ENCODE assay signal across 9 cellular contexts in the genomic region with DNA sequence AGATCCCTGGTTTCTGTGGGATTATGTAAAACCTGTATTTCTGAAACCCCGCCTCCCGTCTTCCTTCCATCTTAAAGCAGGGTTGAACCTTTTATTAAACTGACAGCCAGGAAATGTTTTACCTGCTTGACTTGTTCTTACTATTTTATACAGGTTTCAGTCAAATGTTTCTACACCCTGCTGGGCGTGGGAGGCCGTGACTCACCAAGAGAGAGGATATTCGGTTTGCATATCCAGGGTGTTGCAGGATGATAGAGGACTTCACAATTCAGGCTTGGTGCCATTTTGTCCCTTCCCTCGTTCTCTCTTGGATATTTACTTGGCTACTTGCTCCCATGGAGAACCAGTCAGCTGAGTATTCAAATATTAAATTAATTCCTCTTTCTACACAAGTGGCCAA.
DNase-seq lines count a peak whose midpoint lies in the region; ATAC-seq, FAIRE-seq and TF ChIP-seq lines count a peak whose summit lies in the region.
"Had no signal": no experiment of that assay in that cellular context is flagged by ENCODE, and none has a peak within 500 bp of the region (broad histone marks: within the 10 kb centered on the region; RNA-seq: fewer than 3 reads in every experiment).

No MANE protein-coding gene starts in this region.

- POLR2A ChIA-PET in K562 (lab: Yijun Ruan, JAX) (no interaction called here), HEK293T (lab: Yijun Ruan, JAX) (interaction anchor here (1.2 to 1.3 kb wide), 2 partner anchors 9 to 706 kb away, joined by 3 to 8 read pairs; partner anchors contain the start of gene SAV1)

- peak; percentile 75 for FAIRE-seq in K562 (lab: Jason Lieb, UNC)
- FAIRE-seq: TTC549 had no signal

- H3K27ac Mint-ChIP-seq in activated CD8-positive, alpha-beta memory T cell treated with anti-CD3 and anti-CD28 coated beads, Interleukin-2, amount 10 ng/mL, durations not matched to agents 7 days and 5 days = no peak overlapping the region

- 26% methylated on average over 6 of the region's 6 CpGs for WGBS in K562 (ENCODE audit: insufficient coverage, low coverage, missing lambda C conversion rate)

- DNase-seq in K562 (ENCODE audit: extremely low read depth in 1 of 4, low spot score in 3 of 4) (peak; percentile 36 to 74 (median 54)), WERI-Rb-1 (no peak), HEK293T (ENCODE audit: extremely low spot score) (no peak)
- DNase-seq in stimulated activated CD4-positive, alpha-beta T cell treated with anti-CD3 and anti-CD28 coated beads, Interleukin-4, amount 100 ng/mL, for 1 hour = peak; percentile 72
- DNase-seq in activated CD8-positive, alpha-beta memory T cell treated with anti-CD3 and anti-CD28 coated beads, Interleukin-2, amount 10 ng/mL, durations not matched to agents 7 days and 5 days = no peak

- TF ChIP-seq RAD21 in K562 (CRISPR knock-in tag; conservative IDR thresholded peaks at IDR 0.05 in 1 of 2, IDR thresholded peaks at IDR 0.05 in 1 of 2) = no peak

- H3K4me2 ChIP-seq in K562 (ENCODE audit: insufficient read depth, low read length) = peak overlapping the region; percentile 32

- no peak for TF ChIP-seq CTCF in K562 (IDR thresholded peaks at IDR 0.05 in 2 of 3, conservative IDR thresholded peaks at IDR 0.05 in 1 of 3; ENCODE audit: insufficient read depth in 2 of 3, low read depth in 1 of 3, low read length in 3 of 3)
- TF ChIP-seq CTCF in WERI-Rb-1 (IDR thresholded peaks at IDR 0.05; ENCODE audit: low read depth, low read length) = no peak

- no peaks in the 10 kb centered on the region for H4K20me1 ChIP-seq in K562 (replicated peaks; ENCODE audit: control insufficient read depth, insufficient read depth, low read length)

- peak; percentile 36; the same call in 1 of the 2 replicates for TF ChIP-seq EP300 in K562 (IDR thresholded peaks at IDR 0.05; ENCODE audit: low read length)

- no peaks in the 10 kb centered on the region for H3K9me1 ChIP-seq in K562 (ENCODE audit: control insufficient read depth, insufficient read depth, low read length)

- in situ Hi-C loops in K562 (cut with MboI) = loop anchor here (5.0 kb wide), 1 partner anchor 55 kb away; no protein-coding TSS in a partner anchor

- H3K36me3 ChIP-seq in K562 (ENCODE audit: control insufficient read depth, insufficient read depth, low read length) = no peaks in the 10 kb centered on the region
- H3K36me3 ChIP-seq in WERI-Rb-1 = no peaks in the 10 kb centered on the region

- H3K27ac ChIP-seq in K562 (ENCODE audit: extremely low read depth, low read depth, low read length) (peak overlapping the region; percentile 59; the same call in 1 of the 3 replicates), WERI-Rb-1 (no peak overlapping the region)

- ATAC-seq in GM19351 (IDR thresholded peaks at IDR 0.05; ENCODE audit: unreplicated experiment) (peak; percentile 64), HG03432 (IDR thresholded peaks at IDR 0.05; ENCODE audit: unreplicated experiment) (peak; percentile 57), K562 (peak; percentile 81), GM18519 (IDR thresholded peaks at IDR 0.05; ENCODE audit: low FRiP score, unreplicated experiment) (no peak)
- no peak for ATAC-seq in activated CD8-positive, alpha-beta memory T cell treated with anti-CD3 and anti-CD28 coated beads, Interleukin-2, amount 10 ng/mL, durations not matched to agents 7 days and 5 days

- H3K4me3 ChIP-seq in K562 = no peak overlapping the region
- H3K4me3 ChIP-seq in WERI-Rb-1 (ENCODE audit: low read depth, low read length) = no peak overlapping the region

- BruUV-seq in K562 (replicated peaks; lab: Mats Ljungman, UMichigan) = no TSS peak

- TF ChIP-seq POLR2A in K562 (conservative IDR thresholded peaks at IDR 0.05) = no peak

- peaks cover 0 to 20% of the 10 kb centered on the region in 2 experiments; a peak in 4 of 5 replicates for H3K4me1 ChIP-seq in K562 (replicated peaks in 1 of 2; ENCODE audit: control insufficient read depth in 2 of 2, insufficient read depth in 2 of 2, low read length in 2 of 2)

- peak overlapping the region; percentile 87 for H2AFZ ChIP-seq in K562 (ENCODE audit: low read depth, low read length)

- H3K27me3 Mint-ChIP-seq in activated CD8-positive, alpha-beta memory T cell treated with anti-CD3 and anti-CD28 coated beads, Interleukin-2, amount 10 ng/mL, durations not matched to agents 7 days and 5 days = no peaks in the 10 kb centered on the region

- intact Hi-C loops in K562 (cut with micrococcal nuclease) = no loop called here

- peaks cover 2% of the 10 kb centered on the region for H3K9me3 Mint-ChIP-seq in activated CD8-positive, alpha-beta memory T cell treated with anti-CD3 and anti-CD28 coated beads, Interleukin-2, amount 10 ng/mL, durations not matched to agents 7 days and 5 days (ENCODE audit: low read depth)

- H3K4me1 Mint-ChIP-seq in activated CD8-positive, alpha-beta memory T cell treated with anti-CD3 and anti-CD28 coated beads, Interleukin-2, amount 10 ng/mL, durations not matched to agents 7 days and 5 days = peaks cover 26% of the 10 kb centered on the region

- no peaks in the 10 kb centered on the region for H3K79me2 ChIP-seq in K562 (ENCODE audit: control insufficient read depth, insufficient read depth, low read length)

- no peaks in the 10 kb centered on the region for H3K27me3 ChIP-seq in K562 (ENCODE audit: control insufficient read depth in 2 of 2, insufficient read depth in 2 of 2, low read length in 2 of 2)
- H3K27me3 ChIP-seq in WERI-Rb-1 (ENCODE audit: insufficient read depth, low read depth, severe bottlenecking) = no peaks in the 10 kb centered on the region

- no peaks in the 10 kb centered on the region for H3K9me3 ChIP-seq in K562 (replicated peaks; ENCODE audit: control insufficient read depth, insufficient read depth, low read depth, low read length)
- H3K9me3 ChIP-seq in WERI-Rb-1 (ENCODE audit: severe bottlenecking) = no peaks in the 10 kb centered on the region

- H3K9ac ChIP-seq in K562 (ENCODE audit: insufficient read depth in 1 of 2, low read depth in 2 of 2, low read length in 2 of 2) = no peak overlapping the region

- CTCF ChIA-PET in K562 (lab: Yijun Ruan, JAX; ENCODE audit: low intra/inter-chr PET ratio) = no interaction called here
- CTCF ChIA-PET in activated CD8-positive, alpha-beta memory T cell treated with anti-CD3 and anti-CD28 coated beads, Interleukin-2, amount 10 ng/mL, durations not matched to agents 7 days and 5 days (lab: Charles Lee) = interaction anchor here (0.9 to 4.1 kb wide), 4 partner anchors 8 to 16 kb away, joined by 3 to 13 read pairs (median 6); no protein-coding TSS in a partner anchor
- CTCF ChIA-PET in HEK293T (lab: Yijun Ruan, JAX) = no interaction called here

- peaks cover 6% of the 10 kb centered on the region for H3K36me3 Mint-ChIP-seq in activated CD8-positive, alpha-beta memory T cell treated with anti-CD3 and anti-CD28 coated beads, Interleukin-2, amount 10 ng/mL, durations not matched to agents 7 days and 5 days

- H3K4me3 Mint-ChIP-seq in activated CD8-positive, alpha-beta memory T cell treated with anti-CD3 and anti-CD28 coated beads, Interleukin-2, amount 10 ng/mL, durations not matched to agents 7 days and 5 days = no peak overlapping the region

TF ChIP-seq in K562, 482 proteins besides CTCF, POLR2A, EP300 and RAD21 (continues in another document):
- no peak for TF ChIP-seq NCOA2 (IDR thresholded peaks at IDR 0.05; ENCODE audit: partially characterized antibody in 2 of 2)
- TF ChIP-seq FOSL1 (tag; conservative IDR thresholded peaks at IDR 0.05) = peak; percentile 75
- 0 out of 2 replicates have a peak, but pooled peaks have one; percentile 48 for TF ChIP-seq NFRKB (IDR thresholded peaks at IDR 0.05; ENCODE audit: low read depth)
- peak; percentile 51; the same call in 1 of the 2 replicates for TF ChIP-seq EHMT2 (IDR thresholded peaks at IDR 0.05)
- TF ChIP-seq SMARCA4 (IDR thresholded peaks at IDR 0.05) = peak; percentile 65; the same call in 1 of the 2 replicates
- peak; percentile 58 for TF ChIP-seq TCF3 (CRISPR knock-in tag; IDR thresholded peaks at IDR 0.05)
- no peak for TF ChIP-seq CREB5 (CRISPR knock-in tag; IDR thresholded peaks at IDR 0.05)
- no peak for TF ChIP-seq RCOR1 (IDR thresholded peaks at IDR 0.05; ENCODE audit: borderline replicate concordance in 1 of 2, low read depth in 2 of 2, low read length in 2 of 2)
- TF ChIP-seq NCOA4 (IDR thresholded peaks at IDR 0.05; ENCODE audit: partially characterized antibody) = no peak

TF ChIP-seq in HEK293T, 16 proteins besides CTCF, POLR2A, EP300 and RAD21:
- TF ChIP-seq ELF4 (IDR thresholded peaks at IDR 0.05) (no peak), HDGF (IDR thresholded peaks at IDR 0.05; ENCODE audit: borderline replicate concordance) (no peak), LEF1 (IDR thresholded peaks at IDR 0.05; ENCODE audit: borderline replicate concordance) (no peak), FOXA1 (IDR thresholded peaks at IDR 0.05) (no peak), CTBP1 (IDR thresholded peaks at IDR 0.05; ENCODE audit: borderline replicate concordance) (no peak), FOXK2 (IDR thresholded peaks at IDR 0.05) (no peak), BHLHE40 (IDR thresholded peaks at IDR 0.05; ENCODE audit: borderline replicate concordance) (no peak), FOXM1 (IDR thresholded peaks at IDR 0.05; ENCODE audit: borderline replicate concordance) (no peak), ZNF384 (IDR thresholded peaks at IDR 0.05) (no peak), SUZ12 (IDR thresholded peaks at IDR 0.05) (no peak)
- TF ChIP-seq, protein P1, sequence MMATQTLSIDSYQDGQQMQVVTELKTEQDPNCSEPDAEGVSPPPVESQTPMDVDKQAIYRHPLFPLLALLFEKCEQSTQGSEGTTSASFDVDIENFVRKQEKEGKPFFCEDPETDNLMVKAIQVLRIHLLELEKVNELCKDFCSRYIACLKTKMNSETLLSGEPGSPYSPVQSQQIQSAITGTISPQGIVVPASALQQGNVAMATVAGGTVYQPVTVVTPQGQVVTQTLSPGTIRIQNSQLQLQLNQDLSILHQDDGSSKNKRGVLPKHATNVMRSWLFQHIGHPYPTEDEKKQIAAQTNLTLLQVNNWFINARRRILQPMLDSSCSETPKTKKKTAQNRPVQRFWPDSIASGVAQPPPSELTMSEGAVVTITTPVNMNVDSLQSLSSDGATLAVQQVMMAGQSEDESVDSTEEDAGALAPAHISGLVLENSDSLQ (IDR thresholded peaks at IDR 0.05) = no peak

Comparison
In these comparisons a context has a peak if more than half of its experiments do, and no peak if none do; other contexts are left out.
1. ATAC-seq: peak in GM19351 (single experiment), HG03432 (single experiment) and K562 (single experiment); none in activated CD8-positive, alpha-beta memory T cell treated with anti-CD3 and anti-CD28 coated beads, Interleukin-2, amount 10 ng/mL, durations not matched to agents 7 days and 5 days (single experiment) and GM18519 (single experiment).
2. DNase-seq: peak in K562 (4 of 4) and stimulated activated CD4-positive, alpha-beta T cell treated with anti-CD3 and anti-CD28 coated beads, Interleukin-4, amount 100 ng/mL, for 1 hour (single experiment); none in activated CD8-positive, alpha-beta memory T cell treated with anti-CD3 and anti-CD28 coated beads, Interleukin-2, amount 10 ng/mL, durations not matched to agents 7 days and 5 days (single experiment), WERI-Rb-1 (single experiment) and HEK293T (single experiment).